17 cellular contexts compared by ENCODE assay signal in genomic region chr5:111337133-111337532, GRCh38.
DNase-seq lines count a peak whose midpoint lies in the region; ATAC-seq and TF ChIP-seq lines count a peak whose summit lies in the region.
"Had no signal": no experiment of that assay in that cellular context is flagged by ENCODE, and none has a peak within 500 bp of the region (broad histone marks: within the 10 kb centered on the region; RNA-seq: fewer than 3 reads in every experiment).

No MANE protein-coding gene starts in this region.

- no peaks in the 10 kb centered on the region for H3K27me3 ChIP-seq in CD8-positive, alpha-beta T cell (ENCODE audit: insufficient read depth, low read length)
- H3K27me3 ChIP-seq: BE2C, colonic mucosa, tibial nerve had no signal

- no peak overlapping the region for H3K4me3 ChIP-seq in CD8-positive, alpha-beta T cell (ENCODE audit: low read depth, low read length)
- H3K4me3 ChIP-seq: colonic mucosa, left ventricle myocardium inferior, PC-9, tibial nerve had no signal

- H3K4me3 Mint-ChIP-seq in CD8-positive, alpha-beta T cell, result peak overlapping the region; percentile 12

- H3K36me3 ChIP-seq in CD8-positive, alpha-beta T cell (ENCODE audit: insufficient read depth, low read length), result no peaks in the 10 kb centered on the region
- H3K36me3 ChIP-seq: BE2C, colonic mucosa, left ventricle myocardium inferior, tibial nerve had no signal

- H3K9me3 Mint-ChIP-seq in CD8-positive, alpha-beta T cell, result no peaks in the 10 kb centered on the region
- H3K9me3 Mint-ChIP-seq in activated naive CD4-positive, alpha-beta T cell treated with anti-CD3 and anti-CD28 coated beads, Interleukin-2, amount 50 U/mL, for 72 hours, result no peaks in the 10 kb centered on the region

- intact Hi-C loops in CD8-positive, alpha-beta T cell (cut with DNase I, micrococcal nuclease), result no loop called here

- peaks cover 89% of the 10 kb centered on the region for H3K4me1 Mint-ChIP-seq in CD8-positive, alpha-beta T cell (ENCODE audit: low read depth)

- H3K27ac ChIP-seq in CD8-positive, alpha-beta T cell (ENCODE audit: low read depth, low read length), result no peak overlapping the region
- H3K27ac ChIP-seq: colonic mucosa, left ventricle myocardium inferior, PC-9, tibial nerve, VCaP had no signal

- POLR2A ChIA-PET in CD8-positive, alpha-beta T cell (lab: Charles Lee), result interaction anchor here (1.2 kb wide), 1 partner anchor 38 kb away, joined by 3 read pairs; no protein-coding TSS in a partner anchor

- peak overlapping the region; percentile 82 for H3K27ac Mint-ChIP-seq in CD8-positive, alpha-beta T cell
- H3K27ac Mint-ChIP-seq in activated naive CD4-positive, alpha-beta T cell treated with anti-CD3 and anti-CD28 coated beads, Interleukin-2, amount 50 U/mL, for 72 hours, result peak overlapping the region; percentile 39 to 98

- H3K4me1 ChIP-seq in CD8-positive, alpha-beta T cell (ENCODE audit: insufficient read depth, low read length), result peaks cover 38% of the 10 kb centered on the region
- H3K4me1 ChIP-seq: colonic mucosa, left ventricle myocardium inferior, tibial nerve had no signal

- peak; percentile 67 for ATAC-seq in CD8-positive, alpha-beta T cell
- ATAC-seq in HG03196 (IDR thresholded peaks at IDR 0.05; ENCODE audit: unreplicated experiment), result peak; percentile 39
- peak; percentile 85 to 92 for ATAC-seq in activated naive CD4-positive, alpha-beta T cell treated with anti-CD3 and anti-CD28 coated beads, Interleukin-2, amount 50 U/mL, for 72 hours
- ATAC-seq in GM19463 (IDR thresholded peaks at IDR 0.05; ENCODE audit: unreplicated experiment), result no peak
- ATAC-seq in HG02870 (IDR thresholded peaks at IDR 0.05; ENCODE audit: unreplicated experiment), result no peak
- ATAC-seq: HCT116 had no signal

- TF ChIP-seq CTCF in CD8-positive, alpha-beta T cell (IDR thresholded peaks at IDR 0.05), result no peak

- CTCF ChIA-PET in CD8-positive, alpha-beta T cell (lab: Charles Lee), result no interaction called here

- DNase-seq in CD8-positive, alpha-beta T cell, result no peak
- DNase-seq in DMS53 treated with DMSO at 0.1 percent for 48 hours (lab: John Stamatoyannopoulos, UW; ENCODE audit: unreplicated experiment) (peak; percentile 72), KG1 (lab: John Stamatoyannopoulos, UW) (no peak)
- no peak for DNase-seq in activated naive CD4-positive, alpha-beta T cell treated with anti-CD3 and anti-CD28 coated beads, Interleukin-2, amount 50 U/mL, for 72 hours (ENCODE audit: low spot score in 2 of 2)
- DNase-seq: BE2C; colonic mucosa; DND-41; left ventricle myocardium inferior; PC-9; SK-N-SH; stimulated activated CD4-positive, alpha-beta T cell treated with anti-CD3 and anti-CD28 coated beads, Interleukin-4, amount 100 ng/mL, for 24 hours had no signal

- peaks cover 6% of the 10 kb centered on the region for H3K36me3 Mint-ChIP-seq in CD8-positive, alpha-beta T cell
- H3K36me3 Mint-ChIP-seq in activated naive CD4-positive, alpha-beta T cell treated with anti-CD3 and anti-CD28 coated beads, Interleukin-2, amount 50 U/mL, for 72 hours, result no peaks in the 10 kb centered on the region

- H3K9me3 ChIP-seq in CD8-positive, alpha-beta T cell (ENCODE audit: low read length), result no peaks in the 10 kb centered on the region
- H3K9me3 ChIP-seq: BE2C, colonic mucosa, left ventricle myocardium inferior, SK-N-SH, tibial nerve had no signal

- H3K27me3 Mint-ChIP-seq in CD8-positive, alpha-beta T cell (ENCODE audit: low read depth), result no peaks in the 10 kb centered on the region

Comparison
In these comparisons a context has a peak if more than half of its experiments do, and no peak if none do; other contexts are left out.
1. ATAC-seq: peak in CD8-positive, alpha-beta T cell (single experiment), HG03196 (single experiment) and activated naive CD4-positive, alpha-beta T cell treated with anti-CD3 and anti-CD28 coated beads, Interleukin-2, amount 50 U/mL, for 72 hours (2 of 2); none in GM19463 (single experiment) and HG02870 (single experiment).